18 cellular contexts compared by ENCODE assay signal in genomic region chr6:123017313-123017712, GRCh38. TPM values are rescaled to one million over a fixed set of nuclear protein-coding genes. Genes with fewer than 3 reads are reported as not detected.
"Had no signal": no experiment of that assay in that cellular context is flagged by ENCODE, and none has a peak within 500 bp of the region (broad histone marks: within the 10 kb centered on the region; RNA-seq: fewer than 3 reads in every experiment).

No MANE protein-coding gene starts in this region.

- H3K36me3 ChIP-seq: ascending aorta had no signal

- H3K27me3 ChIP-seq: ascending aorta, body of pancreas had no signal

- H3K27ac ChIP-seq: ascending aorta, body of pancreas had no signal

- H3K4me3 Mint-ChIP-seq: activated CD8-positive, alpha-beta T cell treated with anti-CD3 and anti-CD28 coated beads, Interleukin-2, amount 10 ng/mL, durations not matched to agents 7 days and 5 days; activated naive CD4-positive, alpha-beta T cell treated with anti-CD3 and anti-CD28 coated beads, Interleukin-2, amount 50 U/mL, for 24 hours; T-helper 1 cell treated with Interleukin-12 subunit alpha and Interleukin-12 subunit beta and Interleukin-4 antibody, amounts not matched to agents 30 μg/mL and 1 μg/mL, for 36 hours had no signal

- H3K9me3 ChIP-seq: ascending aorta, body of pancreas had no signal

- H3K36me3 Mint-ChIP-seq: activated naive CD4-positive, alpha-beta T cell treated with anti-CD3 and anti-CD28 coated beads, Interleukin-2, amount 50 U/mL, for 24 hours had no signal

- H3K9me3 Mint-ChIP-seq: activated naive CD4-positive, alpha-beta T cell treated with anti-CD3 and anti-CD28 coated beads, Interleukin-2, amount 50 U/mL, for 24 hours; T-helper 1 cell treated with Interleukin-12 subunit alpha and Interleukin-12 subunit beta and Interleukin-4 antibody, amounts not matched to agents 30 μg/mL and 1 μg/mL, for 36 hours had no signal

- H3K27me3 Mint-ChIP-seq: activated naive CD4-positive, alpha-beta T cell treated with anti-CD3 and anti-CD28 coated beads, Interleukin-2, amount 50 U/mL, for 24 hours had no signal

- H3K4me3 ChIP-seq: ascending aorta, body of pancreas had no signal

- DNase-seq: activated CD4-positive, alpha-beta T cell treated with anti-CD3 and anti-CD28 coated beads for 4 hours; activated CD8-positive, alpha-beta memory T cell treated with anti-CD3 and anti-CD28 coated beads, Interleukin-2, amount 50 U/mL, for 48 hours; activated CD8-positive, alpha-beta T cell treated with anti-CD3 and anti-CD28 coated beads, Interleukin-2, amount 10 ng/mL, durations not matched to agents 7 days and 5 days; activated T-cell treated with anti-CD3 and anti-CD28 coated beads, Interleukin-2, amount 50 U/mL, for 1 hour; amniotic stem cell; KBM-7; NCI-H187 treated with DMSO at 0.1 percent for 48 hours; NCI-H2081 treated with DMSO at 0.1 percent for 48 hours; NCI-H524 treated with DMSO at 0.1 percent for 48 hours; NCI-H748 treated with DMSO at 0.1 percent for 48 hours; PC-3; SHP77 treated with DMSO at 0.1 percent for 48 hours had no signal

- H3K4me1 Mint-ChIP-seq: activated naive CD4-positive, alpha-beta T cell treated with anti-CD3 and anti-CD28 coated beads, Interleukin-2, amount 50 U/mL, for 24 hours had no signal

- H3K27ac Mint-ChIP-seq: activated CD8-positive, alpha-beta T cell treated with anti-CD3 and anti-CD28 coated beads, Interleukin-2, amount 10 ng/mL, durations not matched to agents 7 days and 5 days; activated naive CD4-positive, alpha-beta T cell treated with anti-CD3 and anti-CD28 coated beads, Interleukin-2, amount 50 U/mL, for 24 hours; T-helper 1 cell treated with Interleukin-12 subunit alpha and Interleukin-12 subunit beta and Interleukin-4 antibody, amounts not matched to agents 30 μg/mL and 1 μg/mL, for 36 hours had no signal

- H3K4me1 ChIP-seq: ascending aorta had no signal

RNA-seq across cellular contexts. Expression of gene CLVS2, which starts 21.3 kb away (rescaled TPM):
- total RNA-seq: activated CD8-positive, alpha-beta T cell treated with anti-CD3 and anti-CD28 coated beads, Interleukin-2, amount 10 ng/mL, durations not matched to agents 7 days and 5 days; ascending aorta; M059J; PC-3; SK-MEL-5 had no signal
